Comparison of ENCODE assay signal across 8 cellular contexts in the genomic region with DNA sequence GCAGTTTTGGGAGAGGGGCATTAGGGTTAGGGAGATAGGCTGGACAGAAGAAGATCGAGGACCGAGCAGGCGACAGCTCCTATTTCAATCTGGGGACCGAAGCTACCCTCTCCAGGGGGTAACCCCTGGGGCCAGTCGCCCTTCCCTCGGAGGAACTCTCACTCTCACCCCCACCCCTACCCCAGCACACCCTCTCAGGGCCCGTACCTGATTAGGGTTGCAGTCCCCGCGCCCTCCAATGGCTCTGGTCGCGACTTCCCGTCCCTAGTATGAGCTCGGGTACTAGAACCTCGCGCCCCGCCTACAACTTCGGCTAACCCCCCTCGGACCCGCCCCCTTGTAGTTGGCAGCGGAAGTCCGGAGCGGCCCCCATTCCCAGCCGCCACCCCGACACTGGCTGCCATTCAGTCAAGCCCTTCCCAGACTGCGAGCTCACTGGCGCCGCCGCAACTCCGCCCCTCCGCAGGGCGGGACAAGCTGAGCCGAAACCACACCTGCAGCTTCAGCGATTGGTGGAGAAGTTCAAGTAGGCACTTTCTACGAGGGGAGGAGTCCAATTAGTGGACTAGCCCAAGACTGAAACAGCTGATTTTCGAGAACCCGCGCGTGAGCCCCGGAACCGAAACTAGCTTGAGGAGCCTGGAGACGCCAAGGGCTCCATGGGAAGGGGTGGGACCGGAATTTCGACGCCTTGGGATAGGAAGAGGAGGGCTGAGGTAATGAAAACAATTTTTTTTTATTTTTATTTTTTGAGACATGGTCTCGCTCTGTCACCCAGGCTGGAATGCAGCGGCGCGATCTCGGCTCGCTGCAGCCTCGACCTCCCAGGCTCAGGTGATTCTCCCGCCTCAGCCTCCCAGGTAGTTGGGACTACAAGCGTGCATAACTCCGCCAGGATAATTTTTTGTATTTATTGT. TPM values are rescaled to one million over a fixed set of nuclear protein-coding genes. Genes with fewer than 3 reads are reported as not detected.
A peak's percentile ranks its signal among the peaks of the same experiment; 100 is the strongest.
DNase-seq lines count a peak whose midpoint lies in the region; ATAC-seq and TF ChIP-seq lines count a peak whose summit lies in the region.

Gene STAT2, minus strand, starts transcription at position 257 of the 917 bp plus-strand sequence. CDS start 3,536 bp downstream, outside the sequence.

- peaks cover 6% of the 10 kb centered on the region for H3F3A ChIP-seq in SK-N-SH (replicated peaks; ENCODE audit: insufficient read depth)

- H3K4me2 ChIP-seq in SK-N-SH = peak within 1 kb of the TSS; percentile 84

- no peaks in the 10 kb centered on the region; the same call in 1 of the 2 replicates for H4K20me1 ChIP-seq in SK-N-SH (ENCODE audit: insufficient read depth)

- H3K4me3 ChIP-seq in SK-N-SH (ENCODE audit: low read depth in 2 of 2, low read length in 1 of 2) (peak within 1 kb of the TSS; percentile 81 to 82), gastroesophageal sphincter (peak within 1 kb of the TSS; percentile 62 to 89), neutrophil (ENCODE audit: low read depth in 1 of 2, low read length in 1 of 2) (peak within 1 kb of the TSS; percentile 78 to 79)

- H2AFZ ChIP-seq in SK-N-SH (ENCODE audit: low read depth) = peak within 1 kb of the TSS; percentile 84

- H3K9ac ChIP-seq in SK-N-SH = peak within 1 kb of the TSS; percentile 80

- peaks cover 29% of the 10 kb centered on the region for H3K79me2 ChIP-seq in SK-N-SH (ENCODE audit: insufficient read depth)

- TF ChIP-seq POLR2A in gastroesophageal sphincter (IDR thresholded peaks at IDR 0.05) = peak; percentile 37 to 60

- H3K36me3 ChIP-seq in SK-N-SH (replicated peaks in 1 of 2; ENCODE audit: control insufficient read depth in 1 of 2, insufficient read depth in 2 of 2, low read length in 1 of 2) (peaks cover 15 to 16% of the 10 kb centered on the region in 2 experiments), gastroesophageal sphincter (peaks cover 0 to 15% of the 10 kb centered on the region in 2 donors), neutrophil (peaks cover 16% of the 10 kb centered on the region)

- CTCF ChIA-PET in SK-N-SH (lab: Yijun Ruan, JAX) = interaction anchor here (0.6 to 1.9 kb wide), 8 partner anchors 9 to 171 kb away, joined by 3 to 7 read pairs (median 3); partner anchors contain the start of genes RNF41 and SMARCC2

- TF ChIP-seq CTCF in SK-N-SH (IDR thresholded peaks at IDR 0.05) (no peak), gastroesophageal sphincter (IDR thresholded peaks at IDR 0.05) (peak in 2 of 4 experiments; percentile 16 to 24), neutrophil (IDR thresholded peaks at IDR 0.05) (peak; percentile 59)

- H3K9me3 ChIP-seq in SK-N-SH = no peaks in the 10 kb centered on the region
- H3K9me3 ChIP-seq in gastroesophageal sphincter = no peaks in the 10 kb centered on the region
- no peaks in the 10 kb centered on the region for H3K9me3 ChIP-seq in neutrophil

- H3K27ac ChIP-seq in SK-N-SH (ENCODE audit: low read depth in 2 of 2, low read length in 1 of 2) = peak within 1 kb of the TSS; percentile 79 to 80
- H3K27ac ChIP-seq in gastroesophageal sphincter = peak within 1 kb of the TSS; percentile 92
- peak within 1 kb of the TSS; percentile 85 for H3K27ac ChIP-seq in neutrophil
- peak within 1 kb of the TSS; percentile 94 for H3K27ac ChIP-seq in substantia nigra (ENCODE audit: low read depth, low read length, poor library complexity, severe bottlenecking)

- H3K4me1 ChIP-seq in SK-N-SH (ENCODE audit: control insufficient read depth in 1 of 2, insufficient read depth in 2 of 2, low read depth in 1 of 2, low read length in 1 of 2) (peaks cover 0 to 9% of the 10 kb centered on the region in 2 experiments; a peak in 1 of 4 replicates), gastroesophageal sphincter (peaks cover 7 to 31% (median 9%) of the 10 kb centered on the region in 3 donors), neutrophil (ENCODE audit: control insufficient read depth in 1 of 2, insufficient read depth in 1 of 2, low read depth in 1 of 2, low read length in 1 of 2) (peaks cover 17 to 18% of the 10 kb centered on the region in 2 experiments)

- 2% methylated on average over 54 of the region's 54 CpGs for WGBS in SK-N-SH (ENCODE audit: low lambda C conversion rate)
- 0 to 1% methylated on average over 22 to 28 of the region's 54 CpGs for WGBS in gastroesophageal sphincter (ENCODE audit: low coverage in 1 of 2), 2 donors

- DNase-seq in GM04504 (ENCODE audit: low read depth) (peak; percentile 100), NCI-H1048 (lab: John Stamatoyannopoulos, UW) (peak; percentile 100), SK-N-SH (peak; percentile 93), substantia nigra (lab: John Stamatoyannopoulos, UW) (peak; percentile 82 to 100 (median 99))
- DNase-seq in activated naive CD4-positive, alpha-beta T cell treated with anti-CD3 and anti-CD28 coated beads, Interleukin-2, amount 50 U/mL, for 16 hours = peak; percentile 99

- POLR2A ChIA-PET in SK-N-SH (lab: Yijun Ruan, JAX) = interaction anchor here (0.6 to 2.9 kb wide), 12 partner anchors 21 to 404 kb away, joined by 3 to 26 read pairs (median 4); partner anchors contain the start of genes CNPY2, COQ10A, PA2G4 and PAN2

- H3K27me3 ChIP-seq in SK-N-SH (ENCODE audit: insufficient read depth) (no peaks in the 10 kb centered on the region), gastroesophageal sphincter (no peaks in the 10 kb centered on the region), neutrophil (no peaks in the 10 kb centered on the region)

- TF ChIP-seq RAD21 in SK-N-SH (IDR thresholded peaks at IDR 0.05; ENCODE audit: low read length) = no peak

- no peaks in the 10 kb centered on the region for H3K9me2 ChIP-seq in SK-N-SH

- peak; percentile 93 for ATAC-seq in HG02571 (IDR thresholded peaks at IDR 0.05; ENCODE audit: unreplicated experiment)
- ATAC-seq in gastroesophageal sphincter = peak; percentile 99

- TF ChIP-seq EP300 in SK-N-SH (IDR thresholded peaks at IDR 0.05; ENCODE audit: borderline replicate concordance in 1 of 2, low read depth in 1 of 2, low read length in 1 of 2) = peak; percentile 3 to 60; a peak in 3 of 4 replicates
- TF ChIP-seq EP300 in gastroesophageal sphincter (IDR thresholded peaks at IDR 0.05) = no peak

TF ChIP-seq in SK-N-SH, 30 proteins besides CTCF, POLR2A, EP300 and RAD21 (continues in another document):
- peak; percentile 99 for TF ChIP-seq MXI1 (IDR thresholded peaks at IDR 0.05; ENCODE audit: low read depth, low read length)
- TF ChIP-seq CHD2 (IDR thresholded peaks at IDR 0.05; ENCODE audit: low read length, partially characterized antibody) = peak; percentile 63
- 0 out of 2 replicates have a peak, but pooled peaks have one; percentile 19 for TF ChIP-seq ZBTB33 (IDR thresholded peaks at IDR 0.05; ENCODE audit: borderline replicate concordance, low read depth)
- TF ChIP-seq JUND (IDR thresholded peaks at IDR 0.05) = no peak
- TF ChIP-seq FOXJ3 (CRISPR knock-in tag; IDR thresholded peaks at IDR 0.05) = no peak
- TF ChIP-seq GABPA (IDR thresholded peaks at IDR 0.05; ENCODE audit: low read depth) = peak; percentile 86
- no peak for TF ChIP-seq RXRA (IDR thresholded peaks at IDR 0.05; ENCODE audit: borderline replicate concordance, low read depth)
- peak; percentile 56; the same call in 1 of the 2 replicates for TF ChIP-seq TAF1 (IDR thresholded peaks at IDR 0.05; ENCODE audit: borderline replicate concordance, low read depth, low read length)
- TF ChIP-seq, protein P1, sequence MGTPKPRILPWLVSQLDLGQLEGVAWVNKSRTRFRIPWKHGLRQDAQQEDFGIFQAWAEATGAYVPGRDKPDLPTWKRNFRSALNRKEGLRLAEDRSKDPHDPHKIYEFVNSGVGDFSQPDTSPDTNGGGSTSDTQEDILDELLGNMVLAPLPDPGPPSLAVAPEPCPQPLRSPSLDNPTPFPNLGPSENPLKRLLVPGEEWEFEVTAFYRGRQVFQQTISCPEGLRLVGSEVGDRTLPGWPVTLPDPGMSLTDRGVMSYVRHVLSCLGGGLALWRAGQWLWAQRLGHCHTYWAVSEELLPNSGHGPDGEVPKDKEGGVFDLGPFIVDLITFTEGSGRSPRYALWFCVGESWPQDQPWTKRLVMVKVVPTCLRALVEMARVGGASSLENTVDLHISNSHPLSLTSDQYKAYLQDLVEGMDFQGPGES (IDR thresholded peaks at IDR 0.05; ENCODE audit: low read depth, low read length) = no peak; the same call in none of the 2 replicates

RNA-seq across cellular contexts. Expression of gene STAT2, which starts in this region (rescaled TPM):
- polyA plus RNA-seq in SK-N-SH (2012; rRNA removed) = 58.1 and 91.4 TPM in 2 replicates
- polyA plus RNA-seq in SK-N-SH (2012; cell fraction: cytosol; rRNA removed) = 30.8 and 38.8 TPM in 2 replicates
- polyA plus RNA-seq in SK-N-SH (2012; cell fraction: nucleus; rRNA removed) = 232 and 338 TPM in 2 replicates
- total RNA-seq in gastroesophageal sphincter = 10 to 100 TPM; 55.4 to 94.6 (median 82.7) TPM

Comparison
In these comparisons a context has a peak if more than half of its experiments do, and no peak if none do; other contexts are left out.
1. Peak in every context shown above with its lines: DNase-seq, ATAC-seq, H3K4me3 ChIP-seq and H3K27ac ChIP-seq.